In the genomic region with DNA sequence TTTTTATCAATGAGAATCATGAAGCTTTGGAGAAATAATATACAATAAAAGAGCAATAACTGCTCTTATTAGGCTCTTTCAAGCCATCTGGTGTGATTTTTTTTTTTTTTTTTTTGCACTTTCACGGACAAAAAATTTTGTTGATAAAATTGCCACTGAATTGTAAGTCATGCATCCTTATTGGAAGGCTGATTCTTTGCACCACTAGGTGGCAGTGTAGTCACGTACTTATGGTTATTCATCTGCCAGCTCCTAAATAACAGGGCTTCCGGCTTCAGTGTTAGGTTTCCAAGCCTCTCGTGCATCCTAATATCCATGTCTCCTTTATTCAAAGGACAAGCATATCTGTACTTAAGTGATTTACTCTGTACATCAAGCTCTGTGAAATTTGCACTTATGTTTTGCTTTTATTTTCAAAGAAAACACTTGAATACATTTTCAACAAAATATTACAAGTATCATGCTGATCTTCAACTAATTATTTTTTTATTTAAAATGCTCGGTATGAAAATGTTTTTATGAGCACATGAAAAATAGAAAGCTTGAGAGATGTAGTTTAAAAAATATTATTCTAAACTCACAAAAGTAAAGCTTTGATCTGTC, we compare ENCODE assay signal across 8 cellular contexts.
A peak's percentile ranks its signal among the peaks of the same experiment; 100 is the strongest.
DNase-seq lines count a peak whose midpoint lies in the region; ATAC-seq and TF ChIP-seq lines count a peak whose summit lies in the region.

No MANE protein-coding gene starts in this region.

- no peaks in the 10 kb centered on the region for H3K27me3 ChIP-seq in HL-60 (ENCODE audit: insufficient read depth, poor library complexity, severe bottlenecking)

- no peaks in the 10 kb centered on the region for H3K9me3 Mint-ChIP-seq in stimulated activated memory B cell treated with anti-CD40 and anti-IgM and Interleukin-4, amounts not matched to agents 10 μg/mL and 1 μg/mL and 100 μg/mL, for 72 hours

- no peak overlapping the region for H3K27ac ChIP-seq in HL-60 (replicated peaks)

- no peaks in the 10 kb centered on the region for H3K36me3 Mint-ChIP-seq in stimulated activated memory B cell treated with anti-CD40 and anti-IgM and Interleukin-4, amounts not matched to agents 10 μg/mL and 1 μg/mL and 100 μg/mL, for 72 hours

- H3K4me3 ChIP-seq in HL-60 (replicated peaks; ENCODE audit: insufficient read depth, low read length) = no peak overlapping the region

- no peaks in the 10 kb centered on the region for H3K4me1 Mint-ChIP-seq in stimulated activated memory B cell treated with anti-CD40 and anti-IgM and Interleukin-4, amounts not matched to agents 10 μg/mL and 1 μg/mL and 100 μg/mL, for 72 hours

- DNase-seq in ELR (ENCODE audit: low read depth) (peak; percentile 85), HL-60 (ENCODE audit: low read depth in 1 of 2, low spot score in 1 of 2) (peak; percentile 43 to 63), NCI-H748 (lab: John Stamatoyannopoulos, UW; ENCODE audit: unreplicated experiment) (peak; percentile 91), fibroblast of peridontal ligament (ENCODE audit: extremely low read depth) (peak; percentile 95), nucleus accumbens (lab: John Stamatoyannopoulos, UW) (peak in 47 of 56 donors; percentile 1 to 89 (median 38))
- DNase-seq in activated CD8-positive, alpha-beta memory T cell treated with anti-CD3 and anti-CD28 coated beads, Interleukin-2, amount 50 U/mL, for 1 hour (ENCODE audit: extremely low read depth) = peak; percentile 3

- TF ChIP-seq CTCF in HL-60 (IDR thresholded peaks at IDR 0.05; ENCODE audit: insufficient read depth, low read length) = peak; percentile 67

- H3K27ac Mint-ChIP-seq in stimulated activated memory B cell treated with anti-CD40 and anti-IgM and Interleukin-4, amounts not matched to agents 10 μg/mL and 1 μg/mL and 100 μg/mL, for 72 hours = no peak overlapping the region

- no peak overlapping the region for H3K4me3 Mint-ChIP-seq in stimulated activated memory B cell treated with anti-CD40 and anti-IgM and Interleukin-4, amounts not matched to agents 10 μg/mL and 1 μg/mL and 100 μg/mL, for 72 hours

- peak; percentile 84 for ATAC-seq in GM21423 (IDR thresholded peaks at IDR 0.05; ENCODE audit: unreplicated experiment)
- ATAC-seq in stimulated activated memory B cell treated with anti-CD40 and anti-IgM and Interleukin-4, amounts not matched to agents 10 μg/mL and 1 μg/mL and 100 μg/mL, for 72 hours = no peak

- no peaks in the 10 kb centered on the region for H3K27me3 Mint-ChIP-seq in stimulated activated memory B cell treated with anti-CD40 and anti-IgM and Interleukin-4, amounts not matched to agents 10 μg/mL and 1 μg/mL and 100 μg/mL, for 72 hours

Comparison
In these comparisons a context has a peak if more than half of its experiments do, and no peak if none do; other contexts are left out.
1. DNase-seq: peak in every context shown above with its lines; median percentile 95 in fibroblast of peridontal ligament; 91 in NCI-H748; 85 in ELR; 53 in HL-60; 38 in nucleus accumbens; 3 in activated CD8-positive, alpha-beta memory T cell treated with anti-CD3 and anti-CD28 coated beads, Interleukin-2, amount 50 U/mL, for 1 hour.